17 cellular contexts compared by ENCODE assay signal in genomic region chr2:133574186-133574585, GRCh38. TPM values are rescaled to one million over a fixed set of nuclear protein-coding genes. Genes with fewer than 3 reads are reported as not detected.
DNase-seq lines count a peak whose midpoint lies in the region; ATAC-seq, FAIRE-seq and TF ChIP-seq lines count a peak whose summit lies in the region.
"Had no signal": no experiment of that assay in that cellular context is flagged by ENCODE, and none has a peak within 500 bp of the region (broad histone marks: within the 10 kb centered on the region; RNA-seq: fewer than 3 reads in every experiment).

No MANE protein-coding gene starts in this region.

- H3K27me3 Mint-ChIP-seq in GM23338 (ENCODE audit: insufficient read depth, low read depth, poor library complexity), result no peaks in the 10 kb centered on the region
- peaks cover 7% of the 10 kb centered on the region for H3K27me3 Mint-ChIP-seq in neural progenitor cell (ENCODE audit: insufficient read depth, low read depth)

- H4K20me1 ChIP-seq in GM23338 (replicated peaks; ENCODE audit: insufficient read depth) (no peaks in the 10 kb centered on the region), endothelial cell of umbilical vein (replicated peaks; ENCODE audit: control insufficient read depth, extremely low read depth, insufficient read depth, low read length) (no peaks in the 10 kb centered on the region), neural progenitor cell (ENCODE audit: low read depth) (no peaks in the 10 kb centered on the region)

- no TSS peak for BruUV-seq in endothelial cell of umbilical vein (replicated peaks; lab: Mats Ljungman, UMichigan)

- TF ChIP-seq CTCF in BE2C (IDR thresholded peaks at IDR 0.05; ENCODE audit: low read depth, low read length), result 0 out of 2 replicates have a peak, but pooled peaks have one; percentile 3
- no peak for TF ChIP-seq CTCF in GM23338 (conservative IDR thresholded peaks at IDR 0.05; ENCODE audit: low read depth in 2 of 2)
- TF ChIP-seq CTCF in endothelial cell of umbilical vein (IDR thresholded peaks at IDR 0.05; ENCODE audit: extremely low read depth in 1 of 2, insufficient read depth in 1 of 2, low read depth in 1 of 2, low read length in 2 of 2), result no peak
- no peak for TF ChIP-seq CTCF in neural progenitor cell (IDR thresholded peaks at IDR 0.05)
- TF ChIP-seq CTCF in heart left ventricle (IDR thresholded peaks at IDR 0.05), result no peak

- H4K8ac ChIP-seq in trophoblast cell (ENCODE audit: low read depth, low read length), result no peak overlapping the region

- no peak overlapping the region for H2BK12ac ChIP-seq in trophoblast cell (ENCODE audit: low read length)

- DNase-seq in BE2C, result peak; percentile 70
- DNase-seq in GM23338 (ENCODE audit: low spot score), result no peak
- DNase-seq in endothelial cell of umbilical vein (ENCODE audit: low read depth, low spot score), result no peak
- DNase-seq in neural progenitor cell (ENCODE audit: low spot score), result no peak
- DNase-seq in heart left ventricle, result no peak
- DNase-seq in DMS79 treated with DMSO at 0.1 percent for 48 hours (lab: John Stamatoyannopoulos, UW), result no peak
- DNase-seq in trophoblast cell, result no peak
- DNase-seq: CD8-positive, alpha-beta T cell; COR-L47; DMS153; H7 had no signal

- H3K27ac ChIP-seq in GM23338 (ENCODE audit: low read depth), result no peak overlapping the region
- H3K27ac ChIP-seq in endothelial cell of umbilical vein (ENCODE audit: insufficient read depth, low read depth, low read length), result no peak overlapping the region
- no peak overlapping the region for H3K27ac ChIP-seq in neural progenitor cell
- no peak overlapping the region for H3K27ac ChIP-seq in heart left ventricle
- H3K27ac ChIP-seq in trophoblast cell (ENCODE audit: low read depth, low read length), result no peak overlapping the region

- H4K12ac ChIP-seq in trophoblast cell (ENCODE audit: low read depth, low read length), result no peak overlapping the region

- no peak overlapping the region for H3K23ac ChIP-seq in trophoblast cell (ENCODE audit: low read length)

- CTCF ChIA-PET in endothelial cell of umbilical vein (lab: Charles Lee), result interaction anchor here (0.7 to 2.5 kb wide), 4 partner anchors 13 to 270 kb away, joined by 3 to 15 read pairs (median 3); no protein-coding TSS in a partner anchor

- intact Hi-C loops in endothelial cell of umbilical vein (cut with micrococcal nuclease), result no loop called here
- intact Hi-C loops in heart left ventricle (cut with DNase I), result loop anchor here in 1 of 10 donors (5.0 kb wide), 1 partner anchor 268 kb away; no protein-coding TSS in a partner anchor

- H3K79me2 ChIP-seq in GM23338 (replicated peaks; ENCODE audit: insufficient read depth), result no peaks in the 10 kb centered on the region
- H3K79me2 ChIP-seq in endothelial cell of umbilical vein (ENCODE audit: control insufficient read depth, insufficient read depth, low read length), result no peaks in the 10 kb centered on the region
- no peaks in the 10 kb centered on the region for H3K79me2 ChIP-seq in neural progenitor cell (ENCODE audit: low read depth)
- no peaks in the 10 kb centered on the region for H3K79me2 ChIP-seq in trophoblast cell (ENCODE audit: control insufficient read depth, insufficient read depth, low read length, poor library complexity)

- H3K4me3 ChIP-seq in BE2C (ENCODE audit: low read depth, low read length) (no peak overlapping the region), GM23338 (no peak overlapping the region), endothelial cell of umbilical vein (replicated peaks in 1 of 3; ENCODE audit: insufficient read depth in 1 of 3, low read depth in 1 of 3, low read length in 3 of 3) (no peak overlapping the region), neural progenitor cell (no peak overlapping the region), heart left ventricle (no peak overlapping the region), trophoblast cell (ENCODE audit: low read depth, low read length) (no peak overlapping the region)
- H3K4me3 ChIP-seq: A549, GM12878 had no signal

- no peak overlapping the region for H3K9ac ChIP-seq in endothelial cell of umbilical vein (replicated peaks; ENCODE audit: extremely low read depth, insufficient read depth, low read length)
- H3K9ac ChIP-seq in neural progenitor cell, result no peak overlapping the region
- no peak overlapping the region for H3K9ac ChIP-seq in trophoblast cell (ENCODE audit: low read length)

- POLR2A ChIA-PET in endothelial cell of umbilical vein (lab: Charles Lee), result no interaction called here

- dilution Hi-C loops in endothelial cell of umbilical vein (cut with MboI; ENCODE audit: extremely low pct_ligation_motif_present, low sequenced_read_pairs), result no loop called here

- H3K9me3 Mint-ChIP-seq in GM23338, result no peaks in the 10 kb centered on the region
- peaks cover 2% of the 10 kb centered on the region for H3K9me3 Mint-ChIP-seq in neural progenitor cell
- H3K9me3 Mint-ChIP-seq: CD8-positive, alpha-beta T cell had no signal

- H3K36me3 Mint-ChIP-seq in GM23338 (ENCODE audit: low read depth) (no peaks in the 10 kb centered on the region), neural progenitor cell (no peaks in the 10 kb centered on the region)
- H3K36me3 Mint-ChIP-seq: CD14-positive monocyte; CD8-positive, alpha-beta T cell had no signal

- H3K9me1 ChIP-seq in endothelial cell of umbilical vein (replicated peaks; ENCODE audit: control insufficient read depth, extremely low read depth, insufficient read depth, low read length), result no peaks in the 10 kb centered on the region

- H3K27me3 ChIP-seq in BE2C (no peaks in the 10 kb centered on the region), GM23338 (ENCODE audit: insufficient read depth) (no peaks in the 10 kb centered on the region), endothelial cell of umbilical vein (ENCODE audit: control insufficient read depth in 2 of 2, insufficient read depth in 2 of 2, low read length in 2 of 2) (no peaks in the 10 kb centered on the region), neural progenitor cell (no peaks in the 10 kb centered on the region), heart left ventricle (no peaks in the 10 kb centered on the region), trophoblast cell (ENCODE audit: insufficient read depth, low read length) (no peaks in the 10 kb centered on the region)

- no peak overlapping the region for H2BK120ac ChIP-seq in trophoblast cell (ENCODE audit: insufficient read depth, low read length, poor library complexity)

- no peak overlapping the region for H4K91ac ChIP-seq in trophoblast cell (ENCODE audit: low read depth, low read length)

- no peak overlapping the region for H3K18ac ChIP-seq in trophoblast cell (ENCODE audit: low read length)

- H3K27ac Mint-ChIP-seq in GM23338, result no peak overlapping the region
- H3K27ac Mint-ChIP-seq in neural progenitor cell, result peak overlapping the region; percentile 72
- H3K27ac Mint-ChIP-seq: CD8-positive, alpha-beta T cell had no signal

- H3K14ac ChIP-seq in trophoblast cell (ENCODE audit: low read length), result no peak overlapping the region

- no peak overlapping the region for H2AK5ac ChIP-seq in trophoblast cell (ENCODE audit: low read length)

- H3K4me2 ChIP-seq in GM23338 (no peak overlapping the region), endothelial cell of umbilical vein (ENCODE audit: insufficient read depth, low read length) (no peak overlapping the region), neural progenitor cell (no peak overlapping the region), trophoblast cell (ENCODE audit: low read length) (no peak overlapping the region)
- H3K4me2 ChIP-seq: A549 had no signal

- H3K4me1 ChIP-seq in BE2C, result no peaks in the 10 kb centered on the region; the same call in 1 of the 2 replicates
- peaks cover 30% of the 10 kb centered on the region for H3K4me1 ChIP-seq in GM23338 (ENCODE audit: insufficient read depth)
- peaks cover 10% of the 10 kb centered on the region for H3K4me1 ChIP-seq in endothelial cell of umbilical vein (ENCODE audit: control insufficient read depth, extremely low read depth, insufficient read depth, low read length)
- H3K4me1 ChIP-seq in neural progenitor cell, result peaks cover 15% of the 10 kb centered on the region
- peaks cover 0 to 10% (median under 1%) of the 10 kb centered on the region in 12 donors for H3K4me1 ChIP-seq in heart left ventricle
- H3K4me1 ChIP-seq in trophoblast cell (ENCODE audit: control insufficient read depth in 1 of 2, insufficient read depth in 2 of 2, low read length in 2 of 2), result peaks cover 9 to 10% of the 10 kb centered on the region in 2 experiments

- peaks cover 13% of the 10 kb centered on the region for H3K9me2 ChIP-seq in GM23338 (ENCODE audit: insufficient read depth)

- no peaks in the 10 kb centered on the region for H3K79me1 ChIP-seq in trophoblast cell (ENCODE audit: low read length)

- H2BK5ac ChIP-seq in trophoblast cell (ENCODE audit: low read depth, low read length, poor library complexity), result no peak overlapping the region

- H3F3A ChIP-seq in GM23338 (replicated peaks; ENCODE audit: low read depth), result no peaks in the 10 kb centered on the region
- H3F3A ChIP-seq in neural progenitor cell (ENCODE audit: low read depth), result no peaks in the 10 kb centered on the region

- WGBS in heart left ventricle, 4 donors, result 63 to 81% (median 72%) methylated on average over 5 of the region's 5 CpGs
- WGBS in trophoblast cell (ENCODE audit: extremely low coverage, insufficient coverage, insufficient read length), result no CpG with 5 or more reads among the region's 5 CpGs

- H3K4me1 Mint-ChIP-seq in GM23338, result peaks cover 43% of the 10 kb centered on the region
- H3K4me1 Mint-ChIP-seq in neural progenitor cell, result peaks cover 31% of the 10 kb centered on the region
- H3K4me1 Mint-ChIP-seq: CD14-positive monocyte had no signal

- no peak for ATAC-seq in GM23338
- no peak for ATAC-seq in heart left ventricle
- ATAC-seq: A549; CD8-positive, alpha-beta T cell; GM12878 had no signal

- H3K4ac ChIP-seq in trophoblast cell (ENCODE audit: low read depth, low read length), result no peak overlapping the region

- no peak for TF ChIP-seq POLR2A in endothelial cell of umbilical vein (IDR thresholded peaks at IDR 0.05; ENCODE audit: low read depth, low read length)
- no peak for TF ChIP-seq POLR2A in heart left ventricle (IDR thresholded peaks at IDR 0.05)

- H3K36me3 ChIP-seq in BE2C (no peaks in the 10 kb centered on the region), GM23338 (ENCODE audit: insufficient read depth) (no peaks in the 10 kb centered on the region), endothelial cell of umbilical vein (ENCODE audit: control insufficient read depth in 2 of 2, extremely low read depth in 1 of 2, insufficient read depth in 2 of 2, low read length in 2 of 2) (no peaks in the 10 kb centered on the region), neural progenitor cell (no peaks in the 10 kb centered on the region), heart left ventricle (no peaks in the 10 kb centered on the region), trophoblast cell (ENCODE audit: control insufficient read depth in 1 of 2, insufficient read depth in 2 of 2, low read length in 2 of 2) (no peaks in the 10 kb centered on the region)

- H3K9me3 ChIP-seq in BE2C, result no peaks in the 10 kb centered on the region
- no peaks in the 10 kb centered on the region for H3K9me3 ChIP-seq in endothelial cell of umbilical vein (replicated peaks; ENCODE audit: control insufficient read depth, insufficient read depth, low read length)
- H3K9me3 ChIP-seq in neural progenitor cell (ENCODE audit: low read depth), result no peaks in the 10 kb centered on the region
- no peaks in the 10 kb centered on the region for H3K9me3 ChIP-seq in heart left ventricle
- peaks cover 3% of the 10 kb centered on the region for H3K9me3 ChIP-seq in trophoblast cell (ENCODE audit: insufficient read depth, low read depth, low read length)
- H3K9me3 ChIP-seq: A549 had no signal

- no peak for FAIRE-seq in endothelial cell of umbilical vein (lab: Jason Lieb, UNC)
- FAIRE-seq: A549, D721Med, GM12878, GM18507 had no signal

- H3K4me3 Mint-ChIP-seq in GM23338 (no peak overlapping the region), neural progenitor cell (no peak overlapping the region)
- H3K4me3 Mint-ChIP-seq: CD14-positive monocyte; CD8-positive, alpha-beta T cell had no signal

- peak overlapping the region; percentile 28 for H2AFZ ChIP-seq in GM23338
- peak overlapping the region; percentile 28 for H2AFZ ChIP-seq in endothelial cell of umbilical vein (ENCODE audit: low read depth, low read length)
- no peak overlapping the region for H2AFZ ChIP-seq in neural progenitor cell (replicated peaks)
- no peak overlapping the region for H2AFZ ChIP-seq in trophoblast cell (ENCODE audit: insufficient read depth, low read length, poor library complexity)

RNA-seq across cellular contexts. Expression of gene NCKAP5, which starts 5.9 kb away (rescaled TPM):
- polyA plus RNA-seq in BE2C (2012; ENCODE audit: insufficient read depth, insufficient read length, low read depth), result 0.19 TPM
- 0.31 and 0.73 TPM in 2 replicates for total RNA-seq in GM23338 (2014; rRNA removed; shearing (Covaris generic))
- polyA plus RNA-seq in GM23338 (2016; fragmentation: Nextera tagmentation; extraction: Ambion mirVana) (0.23 and 0.34 TPM in 2 replicates), endothelial cell of umbilical vein (0.46 and 0.47 TPM in 2 replicates), heart left ventricle (1 to 10 TPM in 1 of 2 donors, under 1 TPM in 1; 0.51 to 2.6 TPM)
- total RNA-seq in endothelial cell of umbilical vein (3.0 and 3.3 TPM in 2 replicates), neural progenitor cell (ENCODE audit: low replicate concordance) (0.43 and 0.47 TPM in 2 replicates), heart left ventricle (10 to 100 TPM in 1 of 9 donors, 1 to 10 TPM in 8; 1.8 to 10.5 (median 6.3) TPM)
- 0.30 and 0.38 TPM in 2 replicates for polyA plus RNA-seq in endothelial cell of umbilical vein (2011; cell fraction: cytosol; rRNA removed)
- polyA plus RNA-seq in endothelial cell of umbilical vein (2011; cell fraction: nucleus; rRNA removed), result 1.2 and 1.3 TPM in 2 replicates
- polyA plus RNA-seq in endothelial cell of umbilical vein (2012), result 0.50 and 0.58 TPM in 2 replicates
- polyA minus RNA-seq in endothelial cell of umbilical vein, result 1.7 and 2.2 TPM in 2 replicates
- polyA minus RNA-seq in endothelial cell of umbilical vein (2011; cell fraction: cytosol; rRNA and poly(A)+ RNA removed), result 3.6 TPM
- 5.3 and 5.7 TPM in 2 replicates for polyA minus RNA-seq in endothelial cell of umbilical vein (2011; cell fraction: nucleus; rRNA and poly(A)+ RNA removed)
- 0.15 and 0.23 TPM in 2 replicates for polyA plus RNA-seq in trophoblast cell (2013)
- total RNA-seq: CD8-positive, alpha-beta T cell; G401 had no signal
- polyA plus RNA-seq: CD14-positive monocyte had no signal

Comparison
In these comparisons a context has a peak if more than half of its experiments do, and no peak if none do; other contexts are left out.
1. H2AFZ ChIP-seq: peak in GM23338 (single experiment) and endothelial cell of umbilical vein (single experiment); none in neural progenitor cell (single experiment) and trophoblast cell (single experiment).